Comparison of ENCODE assay signal across 8 cellular contexts in genomic region chr1:92298573-92299476, GRCh38. TPM values are rescaled to one million over a fixed set of nuclear protein-coding genes. Genes with fewer than 3 reads are reported as not detected.
A peak's percentile ranks its signal among the peaks of the same experiment; 100 is the strongest.
DNase-seq lines count a peak whose midpoint lies in the region; ATAC-seq and TF ChIP-seq lines count a peak whose summit lies in the region.

A gene with protein sequence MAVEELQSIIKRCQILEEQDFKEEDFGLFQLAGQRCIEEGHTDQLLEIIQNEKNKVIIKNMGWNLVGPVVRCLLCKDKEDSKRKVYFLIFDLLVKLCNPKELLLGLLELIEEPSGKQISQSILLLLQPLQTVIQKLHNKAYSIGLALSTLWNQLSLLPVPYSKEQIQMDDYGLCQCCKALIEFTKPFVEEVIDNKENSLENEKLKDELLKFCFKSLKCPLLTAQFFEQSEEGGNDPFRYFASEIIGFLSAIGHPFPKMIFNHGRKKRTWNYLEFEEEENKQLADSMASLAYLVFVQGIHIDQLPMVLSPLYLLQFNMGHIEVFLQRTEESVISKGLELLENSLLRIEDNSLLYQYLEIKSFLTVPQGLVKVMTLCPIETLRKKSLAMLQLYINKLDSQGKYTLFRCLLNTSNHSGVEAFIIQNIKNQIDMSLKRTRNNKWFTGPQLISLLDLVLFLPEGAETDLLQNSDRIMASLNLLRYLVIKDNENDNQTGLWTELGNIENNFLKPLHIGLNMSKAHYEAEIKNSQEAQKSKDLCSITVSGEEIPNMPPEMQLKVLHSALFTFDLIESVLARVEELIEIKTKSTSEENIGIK (minus strand): TSS chr1:92298987. CDS start chr1:92297999, 988 bp downstream.
TSS of gene RPAP2 (plus strand) at chr1:92299059. CDS start at chr1:92299074, 15 bp downstream.

- POLR2A ChIA-PET in CD4-positive, alpha-beta T cell (lab: Charles Lee) = interaction anchor here (0.6 to 2.3 kb wide), 8 partner anchors 17 to 1470 kb away, joined by 3 to 11 read pairs (median 4); partner anchors contain the start of gene RPL5
- POLR2A ChIA-PET in activated CD4-positive, alpha-beta memory T cell treated with anti-CD3 and anti-CD28 coated beads, Interleukin-2, amount 10 ng/mL, durations not matched to agents 7 days and 5 days (lab: Charles Lee) = interaction anchor here (0.8 to 4.6 kb wide), 11 partner anchors 10 to 533 kb away, joined by 3 to 61 read pairs (median 4); partner anchors contain the start of genes GFI1 and RPL5

- no peaks in the 10 kb centered on the region for H3K9me3 ChIP-seq in CD4-positive, alpha-beta T cell (ENCODE audit: control insufficient read depth, low read length)

- TF ChIP-seq CTCF in CD4-positive, alpha-beta T cell (IDR thresholded peaks at IDR 0.05) = no peak

- H3K27ac Mint-ChIP-seq in CD4-positive, alpha-beta T cell = peak within 1 kb of the TSS; percentile 96
- H3K27ac Mint-ChIP-seq in activated CD4-positive, alpha-beta memory T cell treated with anti-CD3 and anti-CD28 coated beads, Interleukin-2, amount 10 ng/mL, durations not matched to agents 7 days and 5 days = peak within 1 kb of the TSS; percentile 81

- peak; percentile 96 for ATAC-seq in CD4-positive, alpha-beta T cell (ENCODE audit: poor library complexity)
- ATAC-seq in GM19372 (IDR thresholded peaks at IDR 0.05; ENCODE audit: low read depth, unreplicated experiment) (peak; percentile 97), HG03521 (IDR thresholded peaks at IDR 0.05; ENCODE audit: unreplicated experiment) (peak; percentile 97)

- intact Hi-C loops in CD4-positive, alpha-beta T cell (cut with DNase I, micrococcal nuclease) = loop anchor here (2.0 to 10.0 kb wide), 6 partner anchors 18 to 792 kb away; partner anchors contain the start of genes BTBD8 (in 1 of the 2) and RPL5 (in 1 of the 2)

- no peaks in the 10 kb centered on the region for H3K27me3 Mint-ChIP-seq in CD4-positive, alpha-beta T cell
- no peaks in the 10 kb centered on the region for H3K27me3 Mint-ChIP-seq in activated CD4-positive, alpha-beta memory T cell treated with anti-CD3 and anti-CD28 coated beads, Interleukin-2, amount 10 ng/mL, durations not matched to agents 7 days and 5 days

- H3K36me3 Mint-ChIP-seq in CD4-positive, alpha-beta T cell (ENCODE audit: low read depth) = peaks cover 47% of the 10 kb centered on the region
- H3K36me3 Mint-ChIP-seq in activated CD4-positive, alpha-beta memory T cell treated with anti-CD3 and anti-CD28 coated beads, Interleukin-2, amount 10 ng/mL, durations not matched to agents 7 days and 5 days (ENCODE audit: low read depth) = peaks cover 31% of the 10 kb centered on the region

- CTCF ChIA-PET in CD4-positive, alpha-beta T cell (lab: Charles Lee) = interaction anchor here (0.8 to 4.0 kb wide), 4 partner anchors 11 to 298 kb away, joined by 3 to 16 read pairs (median 4); no protein-coding TSS in a partner anchor
- CTCF ChIA-PET in activated CD4-positive, alpha-beta memory T cell treated with anti-CD3 and anti-CD28 coated beads, Interleukin-2, amount 10 ng/mL, durations not matched to agents 7 days and 5 days (lab: Charles Lee) = interaction anchor here (0.8 to 1.9 kb wide), 11 partner anchors 11 to 302 kb away, joined by 3 to 10 read pairs (median 3); no protein-coding TSS in a partner anchor

- no peaks in the 10 kb centered on the region for H3K27me3 ChIP-seq in CD4-positive, alpha-beta T cell (ENCODE audit: control insufficient read depth, insufficient read depth, low read length)

- H3K4me1 Mint-ChIP-seq in CD4-positive, alpha-beta T cell (ENCODE audit: low read depth) = peaks cover 54% of the 10 kb centered on the region
- peaks cover 49% of the 10 kb centered on the region for H3K4me1 Mint-ChIP-seq in activated CD4-positive, alpha-beta memory T cell treated with anti-CD3 and anti-CD28 coated beads, Interleukin-2, amount 10 ng/mL, durations not matched to agents 7 days and 5 days

- H3K27ac ChIP-seq in CD4-positive, alpha-beta T cell (ENCODE audit: low read depth, low read length) = peak within 1 kb of the TSS; percentile 86

- peak; percentile 40 to 73 (median 59) for DNase-seq in CD4-positive, alpha-beta T cell
- DNase-seq in NCI-H748 (lab: John Stamatoyannopoulos, UW; ENCODE audit: unreplicated experiment) = peak; percentile 89
- peak; percentile 77 for DNase-seq in activated CD4-positive, alpha-beta memory T cell treated with anti-CD3 and anti-CD28 coated beads, Interleukin-2, amount 10 ng/mL, durations not matched to agents 7 days and 5 days
- peak; percentile 88 for DNase-seq in ecto neural progenitor cell (ENCODE audit: low spot score)
- DNase-seq in lung microvascular endothelial cell (ENCODE audit: low read depth in 2 of 2) = peak; percentile 76 to 86
- peak; percentile 41 to 64 (median 53) for DNase-seq in stimulated activated CD4-positive, alpha-beta T cell treated with anti-CD3 and anti-CD28 coated beads, TNF-alpha, amount 100 ng/mL, for 4 hours (ENCODE audit: low read depth in 3 of 3)

- H3K9me3 Mint-ChIP-seq in CD4-positive, alpha-beta T cell = no peaks in the 10 kb centered on the region
- no peaks in the 10 kb centered on the region for H3K9me3 Mint-ChIP-seq in activated CD4-positive, alpha-beta memory T cell treated with anti-CD3 and anti-CD28 coated beads, Interleukin-2, amount 10 ng/mL, durations not matched to agents 7 days and 5 days

- peak within 1 kb of the TSS; percentile 100 for H3K4me3 Mint-ChIP-seq in CD4-positive, alpha-beta T cell
- peak within 1 kb of the TSS; percentile 83 for H3K4me3 Mint-ChIP-seq in activated CD4-positive, alpha-beta memory T cell treated with anti-CD3 and anti-CD28 coated beads, Interleukin-2, amount 10 ng/mL, durations not matched to agents 7 days and 5 days

RNA-seq across cellular contexts. Expression of the first gene that starts in this region (rescaled TPM):
- total RNA-seq in CD4-positive, alpha-beta T cell = 10 to 100 TPM in 1 of 2 experiments, 1 to 10 TPM in 1; 7.7 to 11.7 TPM
- total RNA-seq in activated CD4-positive, alpha-beta memory T cell treated with anti-CD3 and anti-CD28 coated beads, Interleukin-2, amount 10 ng/mL, durations not matched to agents 7 days and 5 days = 10 to 100 TPM; 18.2 to 18.7 TPM
- total RNA-seq in lung microvascular endothelial cell = 5.4 and 5.8 TPM in 2 replicates

RNA-seq across cellular contexts. Expression of gene RPAP2, which starts in this region (rescaled TPM):
- 10 to 100 TPM; 23.4 to 26.5 TPM for total RNA-seq in CD4-positive, alpha-beta T cell
- 10 to 100 TPM; 31.6 to 36.5 TPM for total RNA-seq in activated CD4-positive, alpha-beta memory T cell treated with anti-CD3 and anti-CD28 coated beads, Interleukin-2, amount 10 ng/mL, durations not matched to agents 7 days and 5 days
- total RNA-seq in lung microvascular endothelial cell = 1.7 and 2.6 TPM in 2 replicates

Comparison
In these comparisons a context has a peak if more than half of its experiments do, and no peak if none do; other contexts are left out.
1. Peak in every context shown above with its lines: DNase-seq, ATAC-seq and H3K27ac ChIP-seq.